Comparison of ENCODE assay signal across 8 cellular contexts in the genomic region with DNA sequence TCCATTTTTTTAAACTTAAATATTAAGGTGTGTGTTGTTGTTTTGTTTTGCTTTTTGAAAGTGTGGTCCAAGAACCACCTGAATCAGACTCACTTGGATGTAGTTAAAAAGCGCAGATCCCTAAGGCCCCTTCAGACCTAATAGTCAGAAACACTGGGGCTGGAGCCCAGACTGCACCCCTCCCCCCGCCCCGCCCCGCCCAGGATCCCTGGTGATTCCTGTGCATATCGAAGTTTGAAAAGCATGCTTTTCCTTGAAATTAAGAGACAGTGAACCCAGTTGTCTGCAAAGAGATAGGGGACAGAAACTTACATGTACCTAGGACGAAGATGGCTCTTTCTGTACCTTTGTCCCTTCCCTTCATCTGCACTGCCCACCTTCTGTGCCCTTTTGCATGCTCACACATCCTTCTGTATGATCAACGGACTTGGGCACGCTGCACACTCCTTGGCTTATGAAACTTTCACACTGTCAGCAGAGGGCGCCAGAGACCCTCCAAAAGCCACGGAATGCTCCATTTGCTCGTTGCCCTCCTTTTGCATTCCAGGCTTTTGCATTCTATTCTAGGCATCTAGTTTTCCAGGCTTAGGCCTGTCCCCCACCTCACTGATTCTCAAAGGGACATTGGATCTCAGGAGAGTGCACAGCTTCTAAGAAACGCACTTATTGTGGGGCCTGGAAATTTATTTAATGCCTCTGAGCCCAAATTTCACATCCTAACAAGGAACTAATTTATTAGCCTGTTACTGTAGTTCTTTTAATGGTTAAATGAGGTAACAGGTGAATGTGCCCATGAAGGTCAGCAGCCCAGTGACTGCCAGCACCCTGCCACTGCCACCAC. TPM values are rescaled to one million over a fixed set of nuclear protein-coding genes. Genes with fewer than 3 reads are reported as not detected.
DNase-seq lines count a peak whose midpoint lies in the region; ATAC-seq and TF ChIP-seq lines count a peak whose summit lies in the region.

No MANE protein-coding gene starts in this region.

- intact Hi-C loops in dorsolateral prefrontal cortex (cut with DNase I) (loop anchor here (2.0 to 5.0 kb wide), 3 partner anchors 186 to 382 kb away; a partner anchor contains a TSS), lower leg skin (cut with DNase I; ENCODE audit: low total_unique reads) (no loop called here)

- no peak for TF ChIP-seq POLR2A in lower leg skin (IDR thresholded peaks at IDR 0.05)

- H3K4me3 ChIP-seq in dorsolateral prefrontal cortex (no peak overlapping the region), lower leg skin (ENCODE audit: low read depth, poor library complexity, severe bottlenecking) (no peak overlapping the region)

- POLR2A ChIA-PET in activated CD4-positive, alpha-beta T cell treated with anti-CD3 and anti-CD28 coated beads, Interleukin-2, amount 10 ng/mL, durations not matched to agents 7 days and 5 days (lab: Charles Lee) = no interaction called here

- peak; percentile 80 for DNase-seq in AG08395 (ENCODE audit: low spot score)
- peak; percentile 70 for DNase-seq in H4 (ENCODE audit: low spot score)
- peak; percentile 66 for DNase-seq in NCI-H460 (ENCODE audit: extremely low read depth, low read depth)
- peak; percentile 81 for DNase-seq in activated CD4-positive, alpha-beta T cell treated with anti-CD3 and anti-CD28 coated beads, Interleukin-2, amount 10 ng/mL, durations not matched to agents 7 days and 5 days
- peak in 9 of 10 donors; percentile 60 to 85 (median 76) for DNase-seq in dorsolateral prefrontal cortex
- peak; percentile 66 to 95 for DNase-seq in lower leg skin (ENCODE audit: low spot score in 2 of 2)
- DNase-seq in stimulated activated CD4-positive, alpha-beta T cell treated with anti-CD3 and anti-CD28 coated beads, TNF-alpha, amount 100 ng/mL, for 24 hours (ENCODE audit: low read depth in 3 of 3) = peak; percentile 54 to 70 (median 63)

- H3K4me3 Mint-ChIP-seq in activated CD4-positive, alpha-beta T cell treated with anti-CD3 and anti-CD28 coated beads, Interleukin-2, amount 10 ng/mL, durations not matched to agents 7 days and 5 days = no peak overlapping the region

- CTCF ChIA-PET in activated CD4-positive, alpha-beta T cell treated with anti-CD3 and anti-CD28 coated beads, Interleukin-2, amount 10 ng/mL, durations not matched to agents 7 days and 5 days (lab: Charles Lee) = interaction anchor here (1.0 to 1.4 kb wide), 2 partner anchors 19 to 188 kb away, joined by 3 read pairs; no protein-coding TSS in a partner anchor

- no peak overlapping the region for H3K27ac ChIP-seq in dorsolateral prefrontal cortex

- no peaks in the 10 kb centered on the region for H3K27me3 ChIP-seq in dorsolateral prefrontal cortex

- H3K4me1 Mint-ChIP-seq in activated CD4-positive, alpha-beta T cell treated with anti-CD3 and anti-CD28 coated beads, Interleukin-2, amount 10 ng/mL, durations not matched to agents 7 days and 5 days = peaks cover 46% of the 10 kb centered on the region

- peak; percentile 49 to 96 (median 85) for TF ChIP-seq CTCF in dorsolateral prefrontal cortex (IDR thresholded peaks at IDR 0.05 in 54 of 56, conservative IDR thresholded peaks at IDR 0.05 in 2 of 56; ENCODE audit: low read depth in 1 of 56, partially characterized antibody in 56 of 56)
- TF ChIP-seq CTCF in lower leg skin (IDR thresholded peaks at IDR 0.05) = no peak

- peaks cover 30% of the 10 kb centered on the region for H3K27me3 Mint-ChIP-seq in activated CD4-positive, alpha-beta T cell treated with anti-CD3 and anti-CD28 coated beads, Interleukin-2, amount 10 ng/mL, durations not matched to agents 7 days and 5 days

- peaks cover 8% of the 10 kb centered on the region for H3K36me3 Mint-ChIP-seq in activated CD4-positive, alpha-beta T cell treated with anti-CD3 and anti-CD28 coated beads, Interleukin-2, amount 10 ng/mL, durations not matched to agents 7 days and 5 days (ENCODE audit: low read depth)

- no peak for ATAC-seq in GM18873 (IDR thresholded peaks at IDR 0.05; ENCODE audit: low FRiP score, unreplicated experiment)

- 12 to 15% methylated on average over 12 of the region's 12 CpGs for WGBS in lower leg skin, 2 donors

- peaks cover 11% of the 10 kb centered on the region for H3K9me3 Mint-ChIP-seq in activated CD4-positive, alpha-beta T cell treated with anti-CD3 and anti-CD28 coated beads, Interleukin-2, amount 10 ng/mL, durations not matched to agents 7 days and 5 days

- no peak overlapping the region for H3K27ac Mint-ChIP-seq in activated CD4-positive, alpha-beta T cell treated with anti-CD3 and anti-CD28 coated beads, Interleukin-2, amount 10 ng/mL, durations not matched to agents 7 days and 5 days

RNA-seq across cellular contexts. Expression of a gene that starts 32.8 kb away (rescaled TPM):
- 257 and 276 TPM in 2 replicates for total RNA-seq in H4 (2014; rRNA removed; shearing (Covaris generic))
- total RNA-seq in NCI-H460 (2014; rRNA removed; shearing (Covaris generic)) = not detected in 2 replicates
- not detected in 2 replicates for polyA plus RNA-seq in NCI-H460 (2014; cell fraction: nucleus; rRNA removed)
- total RNA-seq in activated CD4-positive, alpha-beta T cell treated with anti-CD3 and anti-CD28 coated beads, Interleukin-2, amount 10 ng/mL, durations not matched to agents 7 days and 5 days = 1 to 10 TPM; 7.3 to 8.7 TPM
- total RNA-seq in dorsolateral prefrontal cortex (100 to 1,000 TPM in 48 of 120 experiments, 10 to 100 TPM in 71, 1 to 10 TPM in 1; 3.8 to 270 (median 89.5) TPM), lower leg skin (10 to 100 TPM in 1 of 4 donors, 1 to 10 TPM in 2, under 1 TPM in 1; 0.59 to 15.7 (median 4.6) TPM)

Comparison
In these comparisons a context has a peak if more than half of its experiments do, and no peak if none do; other contexts are left out.
1. CTCF ChIP-seq: peak in dorsolateral prefrontal cortex (56 of 56); none in lower leg skin (0 of 3).
2. Peak in every context shown above with its lines, with median percentiles within 50 percentile points of each other: DNase-seq.